Comparison of ENCODE assay signal across 1 cellular context in genomic region chr14:102619012-102619411, GRCh38.
TF ChIP-seq lines count a peak whose summit lies in the region.
"Not testable (repeated sequence)": the region's sequence is repeated elsewhere in the genome, so short reads cannot be mapped to it uniquely, and the experiment has no call there.

No MANE protein-coding gene starts in this region.

TF ChIP-seq in K562, 482 proteins besides CTCF, POLR2A, EP300 and RAD21:
- TF ChIP-seq CEBPG (CRISPR knock-in tag; IDR thresholded peaks at IDR 0.05) (peak; percentile 62; the same call in 1 of the 2 replicates), CEBPG (tag; conservative IDR thresholded peaks at IDR 0.05 in 1 of 2, IDR thresholded peaks at IDR 0.05 in 1 of 2) (peak; percentile 47 to 65; a peak in 3 of 4 replicates), ATF3 (IDR thresholded peaks at IDR 0.05) (peak; percentile 62)
- TF ChIP-seq ATF3 (CRISPR knock-in tag; conservative IDR thresholded peaks at IDR 0.05), result not testable (repeated sequence)
